ENCODE assay signal across 11 cellular contexts in the genomic region with DNA sequence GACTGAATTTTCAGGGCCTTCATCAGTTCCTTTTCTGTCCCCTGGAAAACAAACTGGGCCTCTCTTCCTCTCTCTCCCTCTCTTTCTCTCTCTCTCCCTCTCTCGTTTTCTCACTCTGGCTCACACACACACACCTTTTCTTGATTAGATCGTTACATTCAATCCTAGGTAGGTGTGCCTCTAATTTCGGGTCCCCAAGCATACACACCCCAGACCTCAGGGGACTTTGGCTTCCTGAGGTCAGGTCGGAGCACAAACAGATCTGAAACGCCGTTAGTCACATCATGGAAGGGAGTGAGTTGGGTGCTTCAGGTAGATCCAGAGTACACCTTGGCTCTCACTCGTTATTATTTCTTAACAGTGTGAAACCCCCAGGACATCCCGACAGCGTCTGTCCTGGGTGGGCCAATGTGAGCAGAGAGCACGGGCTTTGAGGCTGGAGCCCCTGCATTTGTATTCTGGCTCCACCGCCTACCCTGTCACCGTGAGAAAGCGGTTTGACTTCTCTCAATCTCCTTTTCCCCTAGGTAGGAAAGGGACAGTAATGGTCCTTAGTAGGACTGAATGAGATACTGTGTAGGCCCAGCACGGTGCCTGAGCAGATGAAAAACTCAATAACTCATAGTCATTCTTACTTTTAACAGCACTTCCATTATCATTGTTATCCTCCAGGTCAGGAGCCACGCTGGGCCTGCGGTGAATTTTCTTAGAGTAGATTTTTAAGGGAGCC. TPM values are rescaled to one million over a fixed set of nuclear protein-coding genes. Genes with fewer than 3 reads are reported as not detected.
A peak's percentile ranks its signal among the peaks of the same experiment; 100 is the strongest.
DNase-seq lines count a peak whose midpoint lies in the region; ATAC-seq and TF ChIP-seq lines count a peak whose summit lies in the region.
"Had no signal": no experiment of that assay in that cellular context is flagged by ENCODE, and none has a peak within 500 bp of the region (broad histone marks: within the 10 kb centered on the region; RNA-seq: fewer than 3 reads in every experiment).

No MANE protein-coding gene starts in this region.

- TF ChIP-seq CTCF in activated B cell treated with CpG ODN at 0.5 μM for 24 hours (IDR thresholded peaks at IDR 0.05), result no peak
- TF ChIP-seq CTCF in SK-N-SH (IDR thresholded peaks at IDR 0.05), result no peak

- H3K27ac ChIP-seq in rectal smooth muscle tissue (ENCODE audit: low read depth, low read length) (peak overlapping the region; percentile 90), SK-N-SH (ENCODE audit: low read depth in 2 of 2, low read length in 1 of 2) (no peak overlapping the region)
- H3K27ac ChIP-seq: SK-N-MC had no signal

- peak overlapping the region; percentile 77 for H3K4me3 Mint-ChIP-seq in activated B cell treated with CpG ODN at 0.5 μM for 24 hours

- DNase-seq in activated B cell treated with CpG ODN at 0.5 μM for 24 hours, result no peak
- DNase-seq in activated gamma-delta T cell treated with Interleukin-2 at 50 U/mL for 16 hours, result no peak
- DNase-seq in SK-N-SH, result no peak
- no peak for DNase-seq in left cardiac atrium
- DNase-seq: MG63, NCI-H524 had no signal

- H3K36me3 ChIP-seq in rectal smooth muscle tissue (ENCODE audit: control insufficient read depth, insufficient read depth, low read length), result no peaks in the 10 kb centered on the region
- H3K36me3 ChIP-seq in SK-N-SH (replicated peaks in 1 of 2; ENCODE audit: control insufficient read depth in 1 of 2, insufficient read depth in 2 of 2, low read length in 1 of 2), result no peaks in the 10 kb centered on the region
- H3K36me3 ChIP-seq: MG63 had no signal

- H3K27me3 ChIP-seq in rectal smooth muscle tissue (ENCODE audit: control insufficient read depth, insufficient read depth, low read length) (no peaks in the 10 kb centered on the region), SK-N-SH (ENCODE audit: insufficient read depth) (no peaks in the 10 kb centered on the region; the same call in 1 of the 2 replicates)

- intact Hi-C loops in activated B cell treated with CpG ODN at 0.5 μM for 24 hours (cut with micrococcal nuclease), result loop anchor here (10.0 kb wide), 1 partner anchor 702 kb away; the partner anchor contains the start of gene ARHGAP20
- intact Hi-C loops in left cardiac atrium (cut with DNase I), result no loop called here

- no peaks in the 10 kb centered on the region for H3K9me3 Mint-ChIP-seq in activated B cell treated with CpG ODN at 0.5 μM for 24 hours

- H3K36me3 Mint-ChIP-seq in activated B cell treated with CpG ODN at 0.5 μM for 24 hours (ENCODE audit: low read depth), result no peaks in the 10 kb centered on the region

- H3K27ac Mint-ChIP-seq in activated B cell treated with CpG ODN at 0.5 μM for 24 hours, result peak overlapping the region; percentile 97

- no peaks in the 10 kb centered on the region for H3K27me3 Mint-ChIP-seq in activated B cell treated with CpG ODN at 0.5 μM for 24 hours

- peaks cover 28% of the 10 kb centered on the region for H3K4me1 ChIP-seq in rectal smooth muscle tissue (ENCODE audit: control insufficient read depth, insufficient read depth, low read length)
- H3K4me1 ChIP-seq in SK-N-SH (ENCODE audit: control insufficient read depth in 1 of 2, insufficient read depth in 2 of 2, low read depth in 1 of 2, low read length in 1 of 2), result no peaks in the 10 kb centered on the region; a peak in 1 of 4 replicates

- H3K79me2 ChIP-seq in SK-N-SH (ENCODE audit: insufficient read depth), result no peaks in the 10 kb centered on the region

- H4K20me1 ChIP-seq in SK-N-SH (ENCODE audit: insufficient read depth), result no peaks in the 10 kb centered on the region

- TF ChIP-seq RAD21 in SK-N-SH (IDR thresholded peaks at IDR 0.05; ENCODE audit: low read length), result no peak

- peak; percentile 10 for ATAC-seq in GM18867 (IDR thresholded peaks at IDR 0.05; ENCODE audit: unreplicated experiment)
- ATAC-seq in HG02870 (IDR thresholded peaks at IDR 0.05; ENCODE audit: unreplicated experiment), result peak; percentile 1
- peak; percentile 1 for ATAC-seq in activated B cell treated with CpG ODN at 0.5 μM for 24 hours (ENCODE audit: low read depth)
- no peak for ATAC-seq in HG03097 (IDR thresholded peaks at IDR 0.05; ENCODE audit: low FRiP score, unreplicated experiment)
- ATAC-seq in left cardiac atrium, result no peak

- no peak overlapping the region for H2AFZ ChIP-seq in SK-N-SH (ENCODE audit: low read depth)

- peaks cover 98% of the 10 kb centered on the region for H3K4me1 Mint-ChIP-seq in activated B cell treated with CpG ODN at 0.5 μM for 24 hours

- POLR2A ChIA-PET in activated B cell treated with CpG ODN at 0.5 μM for 24 hours (lab: Charles Lee) (interaction anchor here (0.6 to 14.6 kb wide), 13 partner anchors 7 to 230 kb away, joined by 3 to 581 read pairs (median 4); partner anchors contain the start of gene POU2AF1), SK-N-SH (lab: Yijun Ruan, JAX) (no interaction called here)

- WGBS in SK-N-SH (ENCODE audit: low lambda C conversion rate), result 65% methylated on average over 16 of the region's 16 CpGs

- H3F3A ChIP-seq in SK-N-SH (replicated peaks; ENCODE audit: insufficient read depth), result no peaks in the 10 kb centered on the region

- H3K9ac ChIP-seq in rectal smooth muscle tissue (ENCODE audit: low read length) (no peak overlapping the region), SK-N-SH (no peak overlapping the region)

- CTCF ChIA-PET in activated B cell treated with CpG ODN at 0.5 μM for 24 hours (lab: Charles Lee), result interaction anchor here (0.8 to 10.0 kb wide), 12 partner anchors 13 to 134 kb away, joined by 3 to 231 read pairs (median 8); partner anchors contain the start of gene POU2AF1
- CTCF ChIA-PET in SK-N-SH (lab: Yijun Ruan, JAX), result interaction anchor here (0.8 to 18.5 kb wide), 5 partner anchors 12 to 135 kb away, joined by 3 to 305 read pairs (median 6); partner anchors contain the start of gene POU2AF3

- no peaks in the 10 kb centered on the region for H3K9me3 ChIP-seq in SK-N-SH

- no peak for TF ChIP-seq EP300 in SK-N-SH (IDR thresholded peaks at IDR 0.05; ENCODE audit: borderline replicate concordance in 1 of 2, low read depth in 1 of 2, low read length in 1 of 2)

- no peak overlapping the region for H3K4me2 ChIP-seq in SK-N-SH

- H3K9me2 ChIP-seq in SK-N-SH, result no peaks in the 10 kb centered on the region

- H3K4me3 ChIP-seq in rectal smooth muscle tissue (ENCODE audit: low read length), result no peak overlapping the region
- H3K4me3 ChIP-seq in SK-N-SH (ENCODE audit: low read depth in 2 of 2, low read length in 1 of 2), result no peak overlapping the region
- H3K4me3 ChIP-seq: MG63, SK-N-MC had no signal

TF ChIP-seq in SK-N-SH, 30 proteins besides CTCF, POLR2A, EP300 and RAD21:
- TF ChIP-seq POLR2AphosphoS5 (IDR thresholded peaks at IDR 0.05; ENCODE audit: low read depth, low read length) (no peak), YY1 (IDR thresholded peaks at IDR 0.05; ENCODE audit: low read depth) (no peak), JUND (IDR thresholded peaks at IDR 0.05) (no peak), MEF2A (IDR thresholded peaks at IDR 0.05; ENCODE audit: borderline replicate concordance, low read depth) (no peak), TCF12 (IDR thresholded peaks at IDR 0.05) (no peak), FOXJ3 (CRISPR knock-in tag; IDR thresholded peaks at IDR 0.05) (no peak), NFIC (IDR thresholded peaks at IDR 0.05; ENCODE audit: borderline replicate concordance) (no peak), TAF1 (IDR thresholded peaks at IDR 0.05; ENCODE audit: borderline replicate concordance, low read depth, low read length) (no peak), FOXM1 (IDR thresholded peaks at IDR 0.05; ENCODE audit: low read depth) (no peak), MXI1 (IDR thresholded peaks at IDR 0.05; ENCODE audit: low read depth, low read length) (no peak)

RNA-seq across cellular contexts. Expression of gene POU2AF1, which starts 37.3 kb away (rescaled TPM):
- total RNA-seq in activated B cell treated with CpG ODN at 0.5 μM for 24 hours, result 141 and 155 TPM in 2 replicates
- polyA plus RNA-seq in SK-N-SH (2012; rRNA removed), result 0.05 and 0.07 TPM in 2 replicates
- polyA plus RNA-seq in SK-N-SH (2012; cell fraction: cytosol; rRNA removed), result 0.04 and 0.28 TPM in 2 replicates
- polyA plus RNA-seq in SK-N-SH (2012; cell fraction: nucleus; rRNA removed), result 0.17 and 0.58 TPM in 2 replicates
- total RNA-seq in left cardiac atrium, result under 1 TPM; 0.10 to 0.21 TPM

Comparison
In these comparisons a context has a peak if more than half of its experiments do, and no peak if none do; other contexts are left out.
1. ATAC-seq: peak in GM18867 (single experiment), HG02870 (single experiment) and activated B cell treated with CpG ODN at 0.5 μM for 24 hours (single experiment); none in HG03097 (single experiment) and left cardiac atrium (0 of 2).
2. RNA of gene POU2AF1, which starts 37.3 kb away (total RNA-seq): 141 to 155 TPM in activated B cell treated with CpG ODN at 0.5 μM for 24 hours; 0.10 to 0.21 TPM in left cardiac atrium; every median in the first group is over 100 times any median in the second.